1 cellular context compared by ENCODE assay signal in genomic region chrX:40091691-40092421, GRCh38.
TF ChIP-seq lines count a peak whose summit lies in the region.

No MANE protein-coding gene starts in this region.

TF ChIP-seq in GM23338, 12 proteins besides CTCF, POLR2A, EP300 and RAD21 (continued from another document):
- TF ChIP-seq ZNF462 (CRISPR knock-in tag; IDR thresholded peaks at IDR 0.05) (no peak), EZH2phosphoT487 (IDR thresholded peaks at IDR 0.05; ENCODE audit: unreplicated experiment) (no peak), CREB1 (CRISPR knock-in tag; IDR thresholded peaks at IDR 0.05; ENCODE audit: low read depth) (no peak), POLR2AphosphoS5 (IDR thresholded peaks at IDR 0.05; ENCODE audit: low read depth) (no peak), JUNB (IDR thresholded peaks at IDR 0.05; ENCODE audit: unreplicated experiment) (no peak), ETS1 (IDR thresholded peaks at IDR 0.05) (no peak)
